8 cellular contexts compared by ENCODE assay signal in the genomic region with DNA sequence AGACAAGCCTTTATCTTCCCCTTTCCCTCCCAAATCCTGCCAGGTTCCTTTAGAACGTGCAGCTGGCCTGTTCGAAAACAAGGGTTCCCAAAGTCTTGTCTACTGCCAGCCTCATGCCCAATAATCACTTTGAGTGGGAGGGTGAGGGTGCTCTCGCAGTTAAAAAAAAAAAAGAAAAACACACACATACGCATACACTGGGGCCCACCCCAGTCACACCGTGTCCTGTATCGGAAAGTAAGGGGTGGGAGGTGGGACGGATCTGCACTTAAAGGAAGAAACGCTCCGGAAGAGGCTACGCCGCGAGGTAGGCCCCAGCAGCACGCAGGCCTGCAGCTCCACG. TPM values are rescaled to one million over a fixed set of nuclear protein-coding genes. Genes with fewer than 3 reads are reported as not detected.
DNase-seq lines count a peak whose midpoint lies in the region; ATAC-seq, FAIRE-seq and TF ChIP-seq lines count a peak whose summit lies in the region.

No MANE protein-coding gene starts in this region.

- CTCF ChIA-PET in A673 (lab: Charles Lee), result no interaction called here

- no peaks in the 10 kb centered on the region for H3K27me3 Mint-ChIP-seq in IgD-negative memory B cell
- no peaks in the 10 kb centered on the region for H3K27me3 Mint-ChIP-seq in activated T-cell treated with anti-CD3 and anti-CD28 coated beads, Interleukin-2, amount 50 U/mL, for 72 hours (ENCODE audit: low read depth)
- peaks cover 3 to 9% (median 4%) of the 10 kb centered on the region in 3 donors for H3K27me3 Mint-ChIP-seq in immature natural killer cell (ENCODE audit: low read depth in 3 of 3)

- H3K36me3 ChIP-seq in A673 (ENCODE audit: insufficient read depth, low read length, poor library complexity, severe bottlenecking) (peaks cover 25% of the 10 kb centered on the region), stomach smooth muscle (ENCODE audit: control insufficient read depth in 2 of 2, insufficient read depth in 2 of 2, low read length in 2 of 2) (no peaks in the 10 kb centered on the region)

- peak overlapping the region; percentile 91 to 99 (median 99) for H3K27ac Mint-ChIP-seq in IgD-negative memory B cell
- peak overlapping the region; percentile 98 for H3K27ac Mint-ChIP-seq in activated T-cell treated with anti-CD3 and anti-CD28 coated beads, Interleukin-2, amount 50 U/mL, for 72 hours
- H3K27ac Mint-ChIP-seq in immature natural killer cell, result peak overlapping the region; percentile 96 to 100 (median 98)

- POLR2A ChIA-PET in A673 (lab: Charles Lee; ENCODE audit: low non-redundant PET), result no interaction called here

- H3K9me3 Mint-ChIP-seq in IgD-negative memory B cell (no peaks in the 10 kb centered on the region), immature natural killer cell (peaks cover 0 to 2% (median 0%) of the 10 kb centered on the region in 6 donors)
- no peaks in the 10 kb centered on the region for H3K9me3 Mint-ChIP-seq in activated T-cell treated with anti-CD3 and anti-CD28 coated beads, Interleukin-2, amount 50 U/mL, for 72 hours

- H3K27me3 ChIP-seq in A673 (replicated peaks; ENCODE audit: insufficient read depth, low read depth, low read length, poor library complexity), result no peaks in the 10 kb centered on the region
- no peaks in the 10 kb centered on the region for H3K27me3 ChIP-seq in stomach smooth muscle (ENCODE audit: control insufficient read depth in 1 of 2, insufficient read depth in 2 of 2, low read length in 2 of 2)

- peak overlapping the region; percentile 22 to 91 for H3K9ac ChIP-seq in stomach smooth muscle (ENCODE audit: low read length in 2 of 2)

- BruUV-seq in A673 (replicated peaks; lab: Mats Ljungman, UMichigan), result TSS peak; percentile 37

- ATAC-seq in activated T-cell treated with anti-CD3 and anti-CD28 coated beads, Interleukin-2, amount 50 U/mL, for 72 hours (replicated peaks in 1 of 2), result peak in 1 of 2 donors; percentile 75
- no peak for ATAC-seq in HG03520 (IDR thresholded peaks at IDR 0.05; ENCODE audit: unreplicated experiment)

- H3K27ac ChIP-seq in A673 (ENCODE audit: low read depth, low read length, poor library complexity, severe bottlenecking), result peak overlapping the region; percentile 91
- H3K27ac ChIP-seq in stomach smooth muscle (ENCODE audit: low read length), result no peak overlapping the region

- TF ChIP-seq CTCF in A673 (conservative IDR thresholded peaks at IDR 0.05; ENCODE audit: low read depth, low read length), result no peak

- no peak for FAIRE-seq in GM18507 (lab: Jason Lieb, UNC)

- H3K4me3 ChIP-seq in A673 (ENCODE audit: low read depth, low read length, poor library complexity, severe bottlenecking) (peak overlapping the region; percentile 87), stomach smooth muscle (ENCODE audit: low read length in 2 of 2) (peak overlapping the region; percentile 83 to 87)

- DNase-seq in A673 (ENCODE audit: low spot score) (no peak), GM18507 (ENCODE audit: extremely low spot score, insufficient read length, low read depth) (peak; percentile 35), immature natural killer cell (no peak), AG20443 (ENCODE audit: low spot score) (no peak)
- no peak for DNase-seq in activated T-cell treated with anti-CD3 and anti-CD28 coated beads, Interleukin-2, amount 50 U/mL, for 72 hours

- H3K36me3 Mint-ChIP-seq in IgD-negative memory B cell (peaks cover 3% of the 10 kb centered on the region), immature natural killer cell (peaks cover 0 to 4% (median 3%) of the 10 kb centered on the region in 3 donors)
- peaks cover 15 to 27% of the 10 kb centered on the region in 2 donors for H3K36me3 Mint-ChIP-seq in activated T-cell treated with anti-CD3 and anti-CD28 coated beads, Interleukin-2, amount 50 U/mL, for 72 hours (ENCODE audit: insufficient read depth in 2 of 2)

- no peaks in the 10 kb centered on the region for H3K9me3 ChIP-seq in A673 (ENCODE audit: low read depth, low read length, poor library complexity, severe bottlenecking)
- no peaks in the 10 kb centered on the region for H3K9me3 ChIP-seq in stomach smooth muscle (ENCODE audit: control insufficient read depth in 2 of 2, low read length in 2 of 2)

- H3K4me1 Mint-ChIP-seq in IgD-negative memory B cell (peaks cover 11 to 29% (median 17%) of the 10 kb centered on the region in 3 donors), immature natural killer cell (peaks cover 26 to 38% of the 10 kb centered on the region in 2 donors)
- peaks cover 69% of the 10 kb centered on the region for H3K4me1 Mint-ChIP-seq in activated T-cell treated with anti-CD3 and anti-CD28 coated beads, Interleukin-2, amount 50 U/mL, for 72 hours (ENCODE audit: low read depth)

- H3K4me3 Mint-ChIP-seq in IgD-negative memory B cell (peak overlapping the region; percentile 91 to 98 (median 98)), immature natural killer cell (peak overlapping the region; percentile 84 to 97 (median 94))
- peak overlapping the region; percentile 97 to 99 for H3K4me3 Mint-ChIP-seq in activated T-cell treated with anti-CD3 and anti-CD28 coated beads, Interleukin-2, amount 50 U/mL, for 72 hours

- intact Hi-C loops in A673 (cut with micrococcal nuclease; ENCODE audit: unreplicated experiment), result no loop called here

- H3K4me1 ChIP-seq in A673 (ENCODE audit: insufficient read depth, low read length, poor library complexity, severe bottlenecking) (peaks cover 41% of the 10 kb centered on the region), stomach smooth muscle (ENCODE audit: control insufficient read depth, insufficient read depth, low read length) (peaks cover 11% of the 10 kb centered on the region)

RNA-seq across cellular contexts. Expression of a gene that starts 0.5 kb away (rescaled TPM):
- total RNA-seq in A673 (2021), result 110 and 117 TPM in 2 replicates
- polyA plus RNA-seq in IgD-negative memory B cell, result 6.8 TPM
- total RNA-seq in activated T-cell treated with anti-CD3 and anti-CD28 coated beads, Interleukin-2, amount 50 U/mL, for 72 hours, result 10 to 100 TPM; 51.4 to 54.6 TPM
- 10 to 100 TPM in 1 of 3 donors, 1 to 10 TPM in 2; 7.8 to 10.7 (median 9.3) TPM for polyA plus RNA-seq in immature natural killer cell
